20 cellular contexts compared by ENCODE assay signal in genomic region chr17:82325286-82326180, GRCh38. TPM values are rescaled to one million over a fixed set of nuclear protein-coding genes. Genes with fewer than 3 reads are reported as not detected.
DNase-seq lines count a peak whose midpoint lies in the region; ATAC-seq, FAIRE-seq and TF ChIP-seq lines count a peak whose summit lies in the region.
"Had no signal": no experiment of that assay in that cellular context is flagged by ENCODE, and none has a peak within 500 bp of the region (broad histone marks: within the 10 kb centered on the region; RNA-seq: fewer than 3 reads in every experiment).

No MANE protein-coding gene starts in this region.

- H4K20me1 ChIP-seq in HCT116 (ENCODE audit: insufficient read depth) (no peaks in the 10 kb centered on the region), osteoblast (ENCODE audit: insufficient read depth, low read length) (no peaks in the 10 kb centered on the region)

- POLR2A ChIA-PET in HCT116 (lab: Charles Lee), result interaction anchor here (0.9 kb wide), 1 partner anchor 29 kb away, joined by 4 read pairs; no protein-coding TSS in a partner anchor

- H3K79me2 ChIP-seq in HCT116 (ENCODE audit: insufficient read depth, low read length), result no peaks in the 10 kb centered on the region
- H3K79me2 ChIP-seq in osteoblast (ENCODE audit: insufficient read depth, low read length), result no peaks in the 10 kb centered on the region

- H3K4me3 ChIP-seq in HCT116 (replicated peaks in 1 of 2; ENCODE audit: low read depth in 1 of 2, low read length in 2 of 2) (no peak overlapping the region), kidney (ENCODE audit: low read length in 2 of 2) (no peak overlapping the region), osteoblast (ENCODE audit: insufficient read depth, low read length) (no peak overlapping the region)
- H3K4me3 ChIP-seq: GM12878, GM23338 had no signal

- no peak overlapping the region for H3K4me3 Mint-ChIP-seq in activated CD4-positive, alpha-beta T cell treated with anti-CD3 and anti-CD28 coated beads, Interleukin-2, amount 10 ng/mL, durations not matched to agents 24 days and 14 days
- H3K4me3 Mint-ChIP-seq: CD8-positive, alpha-beta T cell; GM23338 had no signal

- no peaks in the 10 kb centered on the region for H3K9me2 ChIP-seq in HCT116 (ENCODE audit: insufficient read depth)

- H2AFZ ChIP-seq in HCT116 (ENCODE audit: low read depth, low read length, poor library complexity, severe bottlenecking) (no peak overlapping the region), osteoblast (ENCODE audit: low read length) (no peak overlapping the region)
- H2AFZ ChIP-seq: GM23338 had no signal

- no TSS peak for BruUV-seq in HCT116 (replicated peaks; lab: Mats Ljungman, UMichigan)

- no peak for TF ChIP-seq POLR2A in HCT116 (IDR thresholded peaks at IDR 0.05; ENCODE audit: borderline replicate concordance, extremely low read depth, insufficient read depth, insufficient read length)

- H3K4me2 ChIP-seq in HCT116 (ENCODE audit: low read length), result no peak overlapping the region
- H3K4me2 ChIP-seq in osteoblast (ENCODE audit: insufficient read depth, low read length), result no peak overlapping the region
- H3K4me2 ChIP-seq: GM23338 had no signal

- H3K9me3 ChIP-seq in HCT116 (ENCODE audit: control insufficient read depth in 1 of 2, insufficient read depth in 1 of 2, low read depth in 1 of 2, low read length in 2 of 2) (no peaks in the 10 kb centered on the region), kidney (ENCODE audit: control insufficient read depth in 1 of 2, low read length in 2 of 2) (no peaks in the 10 kb centered on the region), osteoblast (ENCODE audit: low read depth, low read length) (no peaks in the 10 kb centered on the region)
- H3K9me3 ChIP-seq: BE2C had no signal

- FAIRE-seq in kidney (lab: Jason Lieb, UNC), result no peak
- FAIRE-seq: GM12878, GM18507 had no signal

- no peak for ATAC-seq in HCT116
- ATAC-seq: CD8-positive, alpha-beta T cell; Right ventricle myocardium inferior had no signal

- H3K4me1 ChIP-seq in HCT116 (ENCODE audit: control insufficient read depth in 1 of 2, insufficient read depth in 2 of 2, low read length in 2 of 2) (peaks cover 15 to 40% of the 10 kb centered on the region in 2 experiments), kidney (ENCODE audit: control insufficient read depth in 1 of 2, insufficient read depth in 1 of 2, low read depth in 1 of 2, low read length in 2 of 2) (peaks cover 11 to 14% of the 10 kb centered on the region in 2 donors), osteoblast (ENCODE audit: insufficient read depth, low read length) (peaks cover 3% of the 10 kb centered on the region)

- H3K27me3 Mint-ChIP-seq in activated CD4-positive, alpha-beta T cell treated with anti-CD3 and anti-CD28 coated beads, Interleukin-2, amount 10 ng/mL, durations not matched to agents 24 days and 14 days, result no peaks in the 10 kb centered on the region

- no peaks in the 10 kb centered on the region for H3K9me3 Mint-ChIP-seq in activated CD4-positive, alpha-beta T cell treated with anti-CD3 and anti-CD28 coated beads, Interleukin-2, amount 10 ng/mL, durations not matched to agents 24 days and 14 days
- H3K9me3 Mint-ChIP-seq: CD8-positive, alpha-beta T cell; GM23338 had no signal

- H3K36me3 Mint-ChIP-seq in activated CD4-positive, alpha-beta T cell treated with anti-CD3 and anti-CD28 coated beads, Interleukin-2, amount 10 ng/mL, durations not matched to agents 24 days and 14 days (ENCODE audit: low read depth), result peaks cover 15% of the 10 kb centered on the region
- H3K36me3 Mint-ChIP-seq: CD8-positive, alpha-beta T cell had no signal

- H3K4me1 Mint-ChIP-seq in activated CD4-positive, alpha-beta T cell treated with anti-CD3 and anti-CD28 coated beads, Interleukin-2, amount 10 ng/mL, durations not matched to agents 24 days and 14 days, result peaks cover 24% of the 10 kb centered on the region

- intact Hi-C loops in activated CD4-positive, alpha-beta T cell treated with anti-CD3 and anti-CD28 coated beads, Interleukin-2, amount 10 ng/mL, durations not matched to agents 24 days and 14 days (cut with micrococcal nuclease), result no loop called here
- intact Hi-C loops in HCT116 (cut with micrococcal nuclease), result no loop called here
- intact Hi-C loops in kidney (cut with DNase I), result loop anchor here (10.0 kb wide), 2 partner anchors 91 to 121 kb away; no protein-coding TSS in a partner anchor

- no peak for DNase-seq in activated CD4-positive, alpha-beta T cell treated with anti-CD3 and anti-CD28 coated beads, Interleukin-2, amount 10 ng/mL, durations not matched to agents 24 days and 14 days
- DNase-seq in activated CD4-positive, alpha-beta T cell treated with anti-CD3 and anti-CD28 coated beads, Interleukin-2, amount 50 U/mL, for 4 hours, result no peak
- DNase-seq in HCT116 (ENCODE audit: low read depth, low spot score) (no peak), kidney (peak; percentile 64), osteoblast (ENCODE audit: insufficient read length, low spot score, missing footprints) (peak; percentile 91), T1000 (lab: John Stamatoyannopoulos, UW) (no peak), kidney tubule cell (ENCODE audit: low spot score) (no peak)
- DNase-seq in activated CD8-positive, alpha-beta memory T cell treated with anti-CD3 and anti-CD28 coated beads for 24 hours, result no peak
- DNase-seq: 8988T, BE2C, GDM1, KG1, NCI-H1436, NCI-H2029 treated with DMSO at 0.1 percent for 48 hours, NCI-H510A treated with DMSO at 0.1 percent for 48 hours had no signal

- no peak overlapping the region for H3K9ac ChIP-seq in HCT116 (ENCODE audit: low read length)
- H3K9ac ChIP-seq in kidney (ENCODE audit: low read length in 2 of 2), result no peak overlapping the region

- H3K27ac Mint-ChIP-seq in activated CD4-positive, alpha-beta T cell treated with anti-CD3 and anti-CD28 coated beads, Interleukin-2, amount 10 ng/mL, durations not matched to agents 24 days and 14 days, result peak overlapping the region; percentile 81
- H3K27ac Mint-ChIP-seq: CD8-positive, alpha-beta T cell; GM23338 had no signal

- RAD21 ChIA-PET in HCT116 (lab: Charles Lee; ENCODE audit: low non-redundant PET in 1 of 2, low total read pairs in 2 of 2, uncharacterized antibody in 2 of 2, unreplicated experiment in 2 of 2), result interaction anchor here in 1 of 2 experiments (1.5 kb wide), 1 partner anchor 11 kb away, joined by 3 read pairs; no protein-coding TSS in a partner anchor

- H3K36me3 ChIP-seq in HCT116 (ENCODE audit: control insufficient read depth in 1 of 2, insufficient read depth in 2 of 2, low read length in 2 of 2) (no peaks in the 10 kb centered on the region), kidney (ENCODE audit: control insufficient read depth in 1 of 2, insufficient read depth in 2 of 2, low read length in 2 of 2) (no peaks in the 10 kb centered on the region), osteoblast (ENCODE audit: insufficient read depth, low read length) (no peaks in the 10 kb centered on the region)
- H3K36me3 ChIP-seq: BE2C had no signal

- H3K27me3 ChIP-seq in HCT116 (ENCODE audit: insufficient read depth, low read length) (no peaks in the 10 kb centered on the region), osteoblast (ENCODE audit: insufficient read depth, low read length) (peaks cover 15% of the 10 kb centered on the region)
- H3K27me3 ChIP-seq: BE2C had no signal

- TF ChIP-seq CTCF in HCT116 (IDR thresholded peaks at IDR 0.05 in 2 of 3, conservative IDR thresholded peaks at IDR 0.05 in 1 of 3; ENCODE audit: borderline replicate concordance in 1 of 3, insufficient read depth in 1 of 3, low read depth in 2 of 3, low read length in 2 of 3), result no peak
- no peak for TF ChIP-seq CTCF in kidney (IDR thresholded peaks at IDR 0.05; ENCODE audit: borderline replicate concordance, extremely low read depth, insufficient read depth)
- no peak for TF ChIP-seq CTCF in osteoblast (IDR thresholded peaks at IDR 0.05; ENCODE audit: extremely low read depth, low read depth, low read length)

- no peak for TF ChIP-seq RAD21 in HCT116 (IDR thresholded peaks at IDR 0.05; ENCODE audit: low read depth)

- CTCF ChIA-PET in HCT116 (lab: Charles Lee), result no interaction called here

- H3K27ac ChIP-seq in HCT116 (ENCODE audit: low read depth, low read length) (no peak overlapping the region; the same call in 1 of the 2 replicates), kidney (ENCODE audit: low read depth in 2 of 2, low read length in 2 of 2) (peak overlapping the region in 1 of 2 donors; percentile 71), osteoblast (ENCODE audit: low read depth, low read length) (no peak overlapping the region)

RNA-seq across cellular contexts. Expression of gene SECTM1, which starts 8.0 kb away (rescaled TPM):
- 4.3 and 4.6 TPM in 2 replicates for total RNA-seq in activated CD4-positive, alpha-beta T cell treated with anti-CD3 and anti-CD28 coated beads, Interleukin-2, amount 10 ng/mL, durations not matched to agents 24 days and 14 days
- total RNA-seq in HCT116 (2021; ENCODE audit: unreplicated experiment) (6.8 TPM), kidney (87.5 TPM), osteoblast (5.8 and 11.5 TPM in 2 replicates)
- 6.8 and 8.8 TPM in 2 replicates for polyA plus RNA-seq in HCT116 (2012)
- polyA plus RNA-seq in kidney (ENCODE audit: insufficient read depth, low read depth, low replicate concordance), result 15.4 TPM
- total RNA-seq: GM12878 had no signal

RNA-seq across cellular contexts. Expression of gene CD7, which starts 8.1 kb away (rescaled TPM):
- total RNA-seq in activated CD4-positive, alpha-beta T cell treated with anti-CD3 and anti-CD28 coated beads, Interleukin-2, amount 10 ng/mL, durations not matched to agents 24 days and 14 days, result 413 and 415 TPM in 2 replicates
- total RNA-seq in HCT116 (2021; ENCODE audit: unreplicated experiment) (0.61 TPM), kidney (9.2 TPM), osteoblast (not detected in 2 replicates)
- polyA plus RNA-seq in HCT116 (2012), result 0.08 and 0.39 TPM in 2 replicates
- polyA plus RNA-seq in kidney (ENCODE audit: insufficient read depth, low read depth, low replicate concordance), result 1.0 TPM
- polyA plus RNA-seq: GM12878 had no signal

RNA-seq across cellular contexts. Expression of gene TEX19, which starts 33.5 kb away (rescaled TPM):
- total RNA-seq in activated CD4-positive, alpha-beta T cell treated with anti-CD3 and anti-CD28 coated beads, Interleukin-2, amount 10 ng/mL, durations not matched to agents 24 days and 14 days, result 0.09 TPM in 2 replicates
- 2.1 TPM for total RNA-seq in HCT116 (2021; ENCODE audit: unreplicated experiment)
- 2.2 and 2.8 TPM in 2 replicates for polyA plus RNA-seq in HCT116 (2012)
- total RNA-seq in kidney, result not detected
- not detected for polyA plus RNA-seq in kidney (ENCODE audit: insufficient read depth, low read depth, low replicate concordance)
- under 0.01 and 0.29 TPM in 2 replicates for total RNA-seq in osteoblast
- total RNA-seq: CD8-positive, alpha-beta T cell; Right ventricle myocardium inferior had no signal

RNA-seq across cellular contexts. Expression of gene UTS2R, which starts 46.0 kb away (rescaled TPM):
- 0.14 TPM in 1 of 2 replicates, not detected in the other for total RNA-seq in activated CD4-positive, alpha-beta T cell treated with anti-CD3 and anti-CD28 coated beads, Interleukin-2, amount 10 ng/mL, durations not matched to agents 24 days and 14 days
- total RNA-seq in HCT116 (2021; ENCODE audit: unreplicated experiment) (not detected), kidney (not detected), osteoblast (not detected in 2 replicates)
- polyA plus RNA-seq in HCT116 (2012), result 0.07 TPM in 1 of 2 replicates, not detected in the other
- polyA plus RNA-seq in kidney (ENCODE audit: insufficient read depth, low read depth, low replicate concordance), result not detected
- total RNA-seq: CD8-positive, alpha-beta T cell had no signal
- polyA plus RNA-seq: GM23338 had no signal

RNA-seq across cellular contexts. Expression of gene CSNK1D, which starts 52.0 kb away (rescaled TPM):
- 137 and 146 TPM in 2 replicates for total RNA-seq in activated CD4-positive, alpha-beta T cell treated with anti-CD3 and anti-CD28 coated beads, Interleukin-2, amount 10 ng/mL, durations not matched to agents 24 days and 14 days
- total RNA-seq in HCT116 (2021; ENCODE audit: unreplicated experiment) (176 TPM), kidney (160 TPM), osteoblast (45.4 and 50.3 TPM in 2 replicates)
- 184 and 197 TPM in 2 replicates for polyA plus RNA-seq in HCT116 (2012)
- 69.7 TPM for polyA plus RNA-seq in kidney (ENCODE audit: insufficient read depth, low read depth, low replicate concordance)

Comparison
In these comparisons a context has a peak if more than half of its experiments do, and no peak if none do; other contexts are left out.
1. DNase-seq: peak in kidney (single experiment) and osteoblast (single experiment); none in activated CD4-positive, alpha-beta T cell treated with anti-CD3 and anti-CD28 coated beads, Interleukin-2, amount 10 ng/mL, durations not matched to agents 24 days and 14 days (single experiment), activated CD4-positive, alpha-beta T cell treated with anti-CD3 and anti-CD28 coated beads, Interleukin-2, amount 50 U/mL, for 4 hours (0 of 2), HCT116 (single experiment), activated CD8-positive, alpha-beta memory T cell treated with anti-CD3 and anti-CD28 coated beads for 24 hours (single experiment), T1000 (single experiment) and kidney tubule cell (single experiment).
2. RNA of gene CD7, which starts 8.1 kb away (total RNA-seq): 413 to 415 TPM in activated CD4-positive, alpha-beta T cell treated with anti-CD3 and anti-CD28 coated beads, Interleukin-2, amount 10 ng/mL, durations not matched to agents 24 days and 14 days; 9.2 TPM in kidney (single experiment), 0.61 TPM in HCT116 (single experiment) and not detected in osteoblast; every median in the first group is over 10 times any median in the second.